8 cellular contexts compared by ENCODE assay signal in genomic region chr6:116280960-116281316, GRCh38. TPM values are rescaled to one million over a fixed set of nuclear protein-coding genes. Genes with fewer than 3 reads are reported as not detected.
DNase-seq lines count a peak whose midpoint lies in the region; ATAC-seq, FAIRE-seq and TF ChIP-seq lines count a peak whose summit lies in the region.

No MANE protein-coding gene starts in this region.

- no peak for TF ChIP-seq CTCF in keratinocyte (optimal IDR thresholded peaks at IDR 0.05 in 1 of 3, IDR thresholded peaks at IDR 0.05 in 1 of 3, conservative IDR thresholded peaks at IDR 0.05 in 1 of 3; ENCODE audit: extremely low read depth in 1 of 3, insufficient read depth in 2 of 3, low read length in 3 of 3)

- no peaks in the 10 kb centered on the region for H3K9me3 ChIP-seq in keratinocyte (ENCODE audit: control insufficient read depth, low read depth, low read length)
- H3K9me3 ChIP-seq in subcutaneous abdominal adipose tissue (ENCODE audit: control insufficient read depth in 5 of 5, low read length in 5 of 5): no peaks in the 10 kb centered on the region

- no peak for FAIRE-seq in keratinocyte (lab: Jason Lieb, UNC)

- peak overlapping the region; percentile 96 for H2AFZ ChIP-seq in keratinocyte (ENCODE audit: control insufficient read depth, low read length)

- H3K27ac ChIP-seq in keratinocyte (ENCODE audit: control insufficient read depth, insufficient read depth, low read length) (peak overlapping the region; percentile 97), subcutaneous abdominal adipose tissue (ENCODE audit: low read depth, low read length) (peak overlapping the region; percentile 99)

- CTCF ChIA-PET in activated CD8-positive, alpha-beta memory T cell treated with anti-CD3 and anti-CD28 coated beads, Interleukin-2, amount 10 ng/mL, durations not matched to agents 7 days and 5 days (lab: Charles Lee): interaction anchor here (0.9 to 2.8 kb wide), 4 partner anchors 16 to 280 kb away, joined by 3 to 8 read pairs (median 6); partner anchors contain the start of gene TSPYL4

- H3K9ac ChIP-seq in keratinocyte (ENCODE audit: control insufficient read depth, extremely low read depth, insufficient read depth, low read length) (no peak overlapping the region), subcutaneous abdominal adipose tissue (ENCODE audit: low read length in 5 of 5) (no peak overlapping the region)

- H3K27me3 ChIP-seq in keratinocyte (ENCODE audit: control insufficient read depth, extremely low read depth, insufficient read depth, low read length) (no peaks in the 10 kb centered on the region), subcutaneous abdominal adipose tissue (ENCODE audit: control insufficient read depth in 5 of 5, insufficient read depth in 4 of 5, low read length in 5 of 5) (no peaks in the 10 kb centered on the region)

- dilution Hi-C loops in keratinocyte (cut with MboI; ENCODE audit: extremely low pct_ligation_motif_present, low sequenced_read_pairs): no loop called here

- H3K36me3 ChIP-seq in keratinocyte (ENCODE audit: control insufficient read depth in 2 of 2, extremely low read depth in 1 of 2, insufficient read depth in 2 of 2, low read length in 2 of 2) (peaks cover 3 to 7% of the 10 kb centered on the region in 2 experiments), subcutaneous abdominal adipose tissue (ENCODE audit: control insufficient read depth in 5 of 5, insufficient read depth in 5 of 5, low read length in 5 of 5) (peaks cover 0 to 7% (median 3%) of the 10 kb centered on the region in 5 donors)

- H3K79me2 ChIP-seq in keratinocyte (ENCODE audit: control insufficient read depth, insufficient read depth, low read length): peaks cover 37% of the 10 kb centered on the region

- peak overlapping the region; percentile 83 for H3K4me2 ChIP-seq in keratinocyte (ENCODE audit: control insufficient read depth, extremely low read depth, insufficient read depth, low read depth, low read length)

- peaks cover 3% of the 10 kb centered on the region for H4K20me1 ChIP-seq in keratinocyte (ENCODE audit: control insufficient read depth, extremely low read depth, insufficient read depth, low read length)

- no peak for ATAC-seq in activated CD8-positive, alpha-beta memory T cell treated with anti-CD3 and anti-CD28 coated beads, Interleukin-2, amount 10 ng/mL, durations not matched to agents 7 days and 5 days
- ATAC-seq in activated T-helper 17 cell treated with anti-CD3 and anti-CD28 coated beads, Interleukin-2, amount 50 U/mL, for 72 hours (replicated peaks): no peak
- ATAC-seq in HG03135 (IDR thresholded peaks at IDR 0.05; ENCODE audit: unreplicated experiment): no peak
- ATAC-seq in HG03139 (IDR thresholded peaks at IDR 0.05; ENCODE audit: unreplicated experiment): no peak

- H3K4me1 Mint-ChIP-seq in activated CD8-positive, alpha-beta memory T cell treated with anti-CD3 and anti-CD28 coated beads, Interleukin-2, amount 10 ng/mL, durations not matched to agents 7 days and 5 days: peaks cover 40% of the 10 kb centered on the region
- H3K4me1 Mint-ChIP-seq in activated T-helper 17 cell treated with anti-CD3 and anti-CD28 coated beads, Interleukin-2, amount 50 U/mL, for 72 hours: peaks cover 17% of the 10 kb centered on the region

- H3K4me3 ChIP-seq in keratinocyte (ENCODE audit: control insufficient read depth in 2 of 3, extremely low read depth in 1 of 3, insufficient read depth in 2 of 3, low read depth in 1 of 3, low read length in 3 of 3) (peak overlapping the region in 1 of 3 experiments; percentile 91), subcutaneous abdominal adipose tissue (ENCODE audit: low read depth in 1 of 5, low read length in 5 of 5) (peak overlapping the region in 3 of 5 donors; percentile 96)

- H3K4me1 ChIP-seq in keratinocyte (ENCODE audit: control insufficient read depth, extremely low read depth, insufficient read depth, low read length) (peaks cover 15% of the 10 kb centered on the region), subcutaneous abdominal adipose tissue (ENCODE audit: control insufficient read depth in 5 of 5, insufficient read depth in 5 of 5, low read length in 5 of 5) (peaks cover 14 to 44% (median 43%) of the 10 kb centered on the region in 5 donors)

- H3K27me3 Mint-ChIP-seq in activated CD8-positive, alpha-beta memory T cell treated with anti-CD3 and anti-CD28 coated beads, Interleukin-2, amount 10 ng/mL, durations not matched to agents 7 days and 5 days: no peaks in the 10 kb centered on the region
- no peaks in the 10 kb centered on the region for H3K27me3 Mint-ChIP-seq in activated T-helper 17 cell treated with anti-CD3 and anti-CD28 coated beads, Interleukin-2, amount 50 U/mL, for 72 hours

- H3K9me1 ChIP-seq in keratinocyte (ENCODE audit: control insufficient read depth, extremely low read depth, insufficient read depth, low read length): no peaks in the 10 kb centered on the region

- no peak for DNase-seq in activated CD8-positive, alpha-beta memory T cell treated with anti-CD3 and anti-CD28 coated beads, Interleukin-2, amount 10 ng/mL, durations not matched to agents 7 days and 5 days
- DNase-seq in activated CD8-positive, alpha-beta memory T cell treated with anti-CD3 and anti-CD28 coated beads, Interleukin-2, amount 50 U/mL, for 4 hours: no peak
- DNase-seq in keratinocyte (ENCODE audit: low read depth, low spot score) (no peak), NCI-H2081 (lab: John Stamatoyannopoulos, UW) (no peak)

- H3K36me3 Mint-ChIP-seq in activated CD8-positive, alpha-beta memory T cell treated with anti-CD3 and anti-CD28 coated beads, Interleukin-2, amount 10 ng/mL, durations not matched to agents 7 days and 5 days: peaks cover 29% of the 10 kb centered on the region
- H3K36me3 Mint-ChIP-seq in activated T-helper 17 cell treated with anti-CD3 and anti-CD28 coated beads, Interleukin-2, amount 50 U/mL, for 72 hours (ENCODE audit: low read depth): peaks cover 41% of the 10 kb centered on the region

- no peak overlapping the region for H3K4me3 Mint-ChIP-seq in activated CD8-positive, alpha-beta memory T cell treated with anti-CD3 and anti-CD28 coated beads, Interleukin-2, amount 10 ng/mL, durations not matched to agents 7 days and 5 days
- peak overlapping the region; percentile 95 for H3K4me3 Mint-ChIP-seq in activated T-helper 17 cell treated with anti-CD3 and anti-CD28 coated beads, Interleukin-2, amount 50 U/mL, for 72 hours

- H3K27ac Mint-ChIP-seq in activated CD8-positive, alpha-beta memory T cell treated with anti-CD3 and anti-CD28 coated beads, Interleukin-2, amount 10 ng/mL, durations not matched to agents 7 days and 5 days: peak overlapping the region; percentile 99
- H3K27ac Mint-ChIP-seq in activated T-helper 17 cell treated with anti-CD3 and anti-CD28 coated beads, Interleukin-2, amount 50 U/mL, for 72 hours: peak overlapping the region; percentile 100

- no peaks in the 10 kb centered on the region for H3K9me3 Mint-ChIP-seq in activated CD8-positive, alpha-beta memory T cell treated with anti-CD3 and anti-CD28 coated beads, Interleukin-2, amount 10 ng/mL, durations not matched to agents 7 days and 5 days (ENCODE audit: low read depth)
- no peaks in the 10 kb centered on the region for H3K9me3 Mint-ChIP-seq in activated T-helper 17 cell treated with anti-CD3 and anti-CD28 coated beads, Interleukin-2, amount 50 U/mL, for 72 hours

RNA-seq across cellular contexts. Expression of gene TSPYL1, which starts 1.2 kb away (rescaled TPM):
- total RNA-seq in activated CD8-positive, alpha-beta memory T cell treated with anti-CD3 and anti-CD28 coated beads, Interleukin-2, amount 10 ng/mL, durations not matched to agents 7 days and 5 days: 10 to 100 TPM; 39.5 to 41.3 TPM
- 10 to 100 TPM; 47.9 to 64.6 TPM for total RNA-seq in activated T-helper 17 cell treated with anti-CD3 and anti-CD28 coated beads, Interleukin-2, amount 50 U/mL, for 72 hours
- 64.5 to 97.3 TPM (median 75.6 TPM) in 3 replicates for polyA plus RNA-seq in keratinocyte
- 33.1 TPM for polyA plus RNA-seq in keratinocyte (2011; ENCODE audit: low read depth)
- 54.2 and 77.6 TPM in 2 replicates for polyA plus RNA-seq in keratinocyte (2011; cell fraction: cytosol; rRNA removed)
- 85.3 and 92.0 TPM in 2 replicates for polyA plus RNA-seq in keratinocyte (2011; cell fraction: nucleus; rRNA removed)
- polyA plus RNA-seq in keratinocyte (2012; ENCODE audit: low replicate concordance): 50.3 and 82.1 TPM in 2 replicates
- polyA minus RNA-seq in keratinocyte: 67.5 to 171 TPM (median 169 TPM) in 3 replicates
- 111 TPM for polyA minus RNA-seq in keratinocyte (2011; cell fraction: cytosol; rRNA and poly(A)+ RNA removed)
- polyA minus RNA-seq in keratinocyte (2011; cell fraction: nucleus; rRNA and poly(A)+ RNA removed): 67.2 and 97.4 TPM in 2 replicates

RNA-seq across cellular contexts. Expression of gene TSPYL4, which starts 27.1 kb away (rescaled TPM):
- 10 to 100 TPM; 15.1 to 17.3 TPM for total RNA-seq in activated CD8-positive, alpha-beta memory T cell treated with anti-CD3 and anti-CD28 coated beads, Interleukin-2, amount 10 ng/mL, durations not matched to agents 7 days and 5 days
- 10 to 100 TPM; 10.3 to 13.1 TPM for total RNA-seq in activated T-helper 17 cell treated with anti-CD3 and anti-CD28 coated beads, Interleukin-2, amount 50 U/mL, for 72 hours
- 6.2 to 8.3 TPM (median 8.1 TPM) in 3 replicates for polyA plus RNA-seq in keratinocyte
- polyA plus RNA-seq in keratinocyte (2011; ENCODE audit: low read depth): 1.3 TPM
- polyA plus RNA-seq in keratinocyte (2011; cell fraction: cytosol; rRNA removed): 2.7 and 3.9 TPM in 2 replicates
- polyA plus RNA-seq in keratinocyte (2011; cell fraction: nucleus; rRNA removed): 22.1 and 23.0 TPM in 2 replicates
- polyA plus RNA-seq in keratinocyte (2012; ENCODE audit: low replicate concordance): 4.9 and 7.5 TPM in 2 replicates
- polyA minus RNA-seq in keratinocyte: 3.6 to 9.1 TPM (median 7.6 TPM) in 3 replicates
- polyA minus RNA-seq in keratinocyte (2011; cell fraction: cytosol; rRNA and poly(A)+ RNA removed): 3.5 TPM
- 4.2 and 5.7 TPM in 2 replicates for polyA minus RNA-seq in keratinocyte (2011; cell fraction: nucleus; rRNA and poly(A)+ RNA removed)
